Comparison of ENCODE assay signal across 8 cellular contexts in genomic region chr17:19533036-19533717, GRCh38. TPM values are rescaled to one million over a fixed set of nuclear protein-coding genes. Genes with fewer than 3 reads are reported as not detected.
A peak's percentile ranks its signal among the peaks of the same experiment; 100 is the strongest.
DNase-seq lines count a peak whose midpoint lies in the region; ATAC-seq lines count a peak whose summit lies in the region.

No MANE protein-coding gene starts in this region.

- no peaks in the 10 kb centered on the region for H4K20me1 ChIP-seq in GM23248 (ENCODE audit: insufficient read depth)

- peaks cover 7% of the 10 kb centered on the region for H3K4me1 Mint-ChIP-seq in activated T-helper 1 cell treated with anti-CD3 and anti-CD28 coated beads, Interleukin-12 subunit alpha, Interleukin-12 subunit beta, Interleukin-2, Interleukin-4 antibody, amounts not matched to agents 30 ng/mL and 10 ng/mL and 1 ng/mL, durations not matched to agents 14 hours and 24 hours and 36 hours (ENCODE audit: low read depth)

- peak overlapping the region; percentile 80 for H2AFZ ChIP-seq in GM23248

- peaks cover 46% of the 10 kb centered on the region for H3K27me3 Mint-ChIP-seq in activated T-helper 1 cell treated with anti-CD3 and anti-CD28 coated beads, Interleukin-12 subunit alpha, Interleukin-12 subunit beta, Interleukin-2, Interleukin-4 antibody, amounts not matched to agents 30 ng/mL and 10 ng/mL and 1 ng/mL, durations not matched to agents 14 hours and 24 hours and 36 hours (ENCODE audit: insufficient read depth)

- H3K9me2 ChIP-seq in GM23248 (ENCODE audit: insufficient read depth) = no peaks in the 10 kb centered on the region

- ATAC-seq in GM19023 (IDR thresholded peaks at IDR 0.05; ENCODE audit: unreplicated experiment) = no peak
- no peak for ATAC-seq in HG02973 (IDR thresholded peaks at IDR 0.05; ENCODE audit: unreplicated experiment)

- WGBS in GM23248 (ENCODE audit: low coverage in 1 of 2, low lambda C conversion rate in 2 of 2, missing lambda C conversion rate in 2 of 2), 2 experiments = 37 to 41% methylated on average over 29 to 30 of the region's 30 CpGs

- H3K79me2 ChIP-seq in GM23248 (ENCODE audit: insufficient read depth) = no peaks in the 10 kb centered on the region

- H3K36me3 Mint-ChIP-seq in activated T-helper 1 cell treated with anti-CD3 and anti-CD28 coated beads, Interleukin-12 subunit alpha, Interleukin-12 subunit beta, Interleukin-2, Interleukin-4 antibody, amounts not matched to agents 30 ng/mL and 10 ng/mL and 1 ng/mL, durations not matched to agents 14 hours and 24 hours and 36 hours (ENCODE audit: low read depth) = no peaks in the 10 kb centered on the region

- H3K27me3 ChIP-seq in GM23248 (replicated peaks; ENCODE audit: insufficient read depth) = no peaks in the 10 kb centered on the region; the same call in 1 of the 2 replicates
- H3K27me3 ChIP-seq in iPS-20b (ENCODE audit: insufficient read depth, low read length) = peaks cover 46% of the 10 kb centered on the region
- peaks cover 69% of the 10 kb centered on the region for H3K27me3 ChIP-seq in skeletal muscle satellite cell (ENCODE audit: control insufficient read depth, insufficient read depth, low read length)

- H3K4me1 ChIP-seq in GM23248 (ENCODE audit: insufficient read depth) (no peaks in the 10 kb centered on the region), iPS-20b (ENCODE audit: insufficient read depth, low read length) (peaks cover under 1% of the 10 kb centered on the region; the same call in 1 of the 2 replicates), skeletal muscle satellite cell (ENCODE audit: control insufficient read depth, insufficient read depth, low read length) (peaks cover 13% of the 10 kb centered on the region)

- H3K4me3 Mint-ChIP-seq in activated T-helper 1 cell treated with anti-CD3 and anti-CD28 coated beads, Interleukin-12 subunit alpha, Interleukin-12 subunit beta, Interleukin-2, Interleukin-4 antibody, amounts not matched to agents 30 ng/mL and 10 ng/mL and 1 ng/mL, durations not matched to agents 14 hours and 24 hours and 36 hours = peak overlapping the region; percentile 11

- H3K36me3 ChIP-seq in GM23248 (ENCODE audit: low read depth) = no peaks in the 10 kb centered on the region
- H3K36me3 ChIP-seq in iPS-20b (ENCODE audit: insufficient read depth, low read depth, low read length) = no peaks in the 10 kb centered on the region
- H3K36me3 ChIP-seq in skeletal muscle satellite cell (ENCODE audit: insufficient read depth, low read length) = no peaks in the 10 kb centered on the region

- H3K4me3 ChIP-seq in GM23248 (peak overlapping the region; percentile 66), iPS-20b (ENCODE audit: low read length) (peak overlapping the region; percentile 66; the same call in 1 of the 2 replicates), skeletal muscle satellite cell (ENCODE audit: low read length) (peak overlapping the region; percentile 70)

- no peak overlapping the region for H3K9ac ChIP-seq in GM23248
- H3K9ac ChIP-seq in iPS-20b (ENCODE audit: low read depth, low read length) = no peak overlapping the region
- H3K9ac ChIP-seq in skeletal muscle satellite cell (ENCODE audit: low read depth, low read length) = no peak overlapping the region

- no peak overlapping the region for H3K27ac Mint-ChIP-seq in activated T-helper 1 cell treated with anti-CD3 and anti-CD28 coated beads, Interleukin-12 subunit alpha, Interleukin-12 subunit beta, Interleukin-2, Interleukin-4 antibody, amounts not matched to agents 30 ng/mL and 10 ng/mL and 1 ng/mL, durations not matched to agents 14 hours and 24 hours and 36 hours

- in situ Hi-C loops in GM23248 (cut with MboI) = no loop called here

- no peaks in the 10 kb centered on the region for H3F3A ChIP-seq in GM23248 (ENCODE audit: insufficient read depth)

- no peaks in the 10 kb centered on the region for H3K9me3 ChIP-seq in GM23248 (ENCODE audit: low read depth)
- H3K9me3 ChIP-seq in iPS-20b (ENCODE audit: insufficient read depth, low read depth, low read length) = no peaks in the 10 kb centered on the region
- no peaks in the 10 kb centered on the region for H3K9me3 ChIP-seq in skeletal muscle satellite cell (replicated peaks; ENCODE audit: low read length)

- H3K4me2 ChIP-seq in GM23248 (ENCODE audit: unreplicated experiment) (peak overlapping the region; percentile 81), skeletal muscle satellite cell (ENCODE audit: low read length) (peak overlapping the region; percentile 89)

- no peaks in the 10 kb centered on the region for H3K9me3 Mint-ChIP-seq in activated T-helper 1 cell treated with anti-CD3 and anti-CD28 coated beads, Interleukin-12 subunit alpha, Interleukin-12 subunit beta, Interleukin-2, Interleukin-4 antibody, amounts not matched to agents 30 ng/mL and 10 ng/mL and 1 ng/mL, durations not matched to agents 14 hours and 24 hours and 36 hours

- intact Hi-C loops in activated T-helper 1 cell treated with anti-CD3 and anti-CD28 coated beads, Interleukin-12 subunit alpha, Interleukin-12 subunit beta, Interleukin-2, Interleukin-4 antibody, amounts not matched to agents 30 ng/mL and 10 ng/mL and 1 ng/mL, durations not matched to agents 14 hours and 24 hours and 36 hours (cut with micrococcal nuclease) = no loop called here
- intact Hi-C loops in head of caudate nucleus (cut with DNase I) = no loop called here

- no peak for DNase-seq in GM23248
- no peak for DNase-seq in activated T-helper 1 cell treated with anti-CD3 and anti-CD28 coated beads, Interleukin-12 subunit alpha, Interleukin-12 subunit beta, Interleukin-2, Interleukin-4 antibody, amounts not matched to agents 30 ng/mL and 10 ng/mL and 1 ng/mL, durations not matched to agents 14 hours and 24 hours and 36 hours (ENCODE audit: low spot score)
- no peak for DNase-seq in head of caudate nucleus
- DNase-seq in NCI-H128 (lab: John Stamatoyannopoulos, UW; ENCODE audit: unreplicated experiment) = no peak

- H3K27ac ChIP-seq in GM23248 (no peak overlapping the region), iPS-20b (ENCODE audit: low read length) (no peak overlapping the region)

RNA-seq across cellular contexts. Expression of gene SLC47A1, which starts 0.5 kb away (rescaled TPM):
- total RNA-seq in GM23248 (2014; rRNA removed; shearing (Covaris generic)) = 1.9 and 7.0 TPM in 2 replicates
- polyA plus RNA-seq in GM23248 (2016; fragmentation: Nextera tagmentation; extraction: Ambion mirVana) = 0.76 and 1.1 TPM in 2 replicates
- total RNA-seq in activated T-helper 1 cell treated with anti-CD3 and anti-CD28 coated beads, Interleukin-12 subunit alpha, Interleukin-12 subunit beta, Interleukin-2, Interleukin-4 antibody, amounts not matched to agents 30 ng/mL and 10 ng/mL and 1 ng/mL, durations not matched to agents 14 hours and 24 hours and 36 hours = 0.26 and 0.44 TPM in 2 replicates
- 2.2 and 2.3 TPM in 2 replicates for total RNA-seq in skeletal muscle satellite cell (2012; rRNA removed)
